8 cellular contexts compared by ENCODE assay signal in genomic region chr7:142880886-142881505, GRCh38. TPM values are rescaled to one million over a fixed set of nuclear protein-coding genes. Genes with fewer than 3 reads are reported as not detected.
A peak's percentile ranks its signal among the peaks of the same experiment; 100 is the strongest.
DNase-seq lines count a peak whose midpoint lies in the region; ATAC-seq and TF ChIP-seq lines count a peak whose summit lies in the region.

No MANE protein-coding gene starts in this region.

- POLR2A ChIA-PET in RWPE1 (lab: Yijun Ruan, JAX; ENCODE audit: low non-redundant PET): no interaction called here

- H3K27me3 ChIP-seq in right lobe of liver (no peaks in the 10 kb centered on the region), tibial nerve (peaks cover 0 to 14% of the 10 kb centered on the region in 2 donors)

- H3K4me1 Mint-ChIP-seq in natural killer cell: no peaks in the 10 kb centered on the region
- no peaks in the 10 kb centered on the region for H3K4me1 Mint-ChIP-seq in natural killer cell treated with Interleukin-12 subunit alpha and Interleukin-12 subunit beta and Interleukin-15 and Interleukin-18, amount 100 ng/mL, for 72 hours (ENCODE audit: low read depth in 2 of 2)

- no peak overlapping the region for H3K27ac ChIP-seq in RWPE1
- no peak overlapping the region for H3K27ac ChIP-seq in right lobe of liver
- H3K27ac ChIP-seq in tibial nerve: no peak overlapping the region

- no peaks in the 10 kb centered on the region for H3K9me3 Mint-ChIP-seq in natural killer cell
- H3K9me3 Mint-ChIP-seq in natural killer cell treated with Interleukin-12 subunit alpha and Interleukin-12 subunit beta and Interleukin-15 and Interleukin-18, amount 100 ng/mL, for 72 hours: no peaks in the 10 kb centered on the region

- CTCF ChIA-PET in RWPE1 (lab: Yijun Ruan, JAX): interaction anchor here (0.5 to 1.0 kb wide), 3 partner anchors 80 to 122 kb away, joined by 3 to 4 read pairs (median 3); no protein-coding TSS in a partner anchor

- H3K27ac Mint-ChIP-seq in natural killer cell: no peak overlapping the region
- no peak overlapping the region for H3K27ac Mint-ChIP-seq in natural killer cell treated with Interleukin-12 subunit alpha and Interleukin-12 subunit beta and Interleukin-15 and Interleukin-18, amount 100 ng/mL, for 72 hours

- peak; percentile 71 for TF ChIP-seq CTCF in natural killer cell (IDR thresholded peaks at IDR 0.05)
- peak; percentile 72 for TF ChIP-seq CTCF in RWPE1 (conservative IDR thresholded peaks at IDR 0.05; ENCODE audit: low read depth)
- peak; percentile 48 to 77 (median 70) for TF ChIP-seq CTCF in right lobe of liver (IDR thresholded peaks at IDR 0.05)
- TF ChIP-seq CTCF in tibial nerve (IDR thresholded peaks at IDR 0.05): peak in 4 of 5 experiments; percentile 25 to 69 (median 47)

- 18% methylated on average over 8 of the region's 8 CpGs for WGBS in right lobe of liver (ENCODE audit: insufficient coverage, low coverage, low lambda C conversion rate, missing lambda C conversion rate)
- WGBS in tibial nerve, 2 donors: 33 to 41% methylated on average over 8 of the region's 8 CpGs

- H3K4me1 ChIP-seq in right lobe of liver (no peaks in the 10 kb centered on the region), tibial nerve (no peaks in the 10 kb centered on the region)

- H3K36me3 Mint-ChIP-seq in natural killer cell: no peaks in the 10 kb centered on the region
- no peaks in the 10 kb centered on the region for H3K36me3 Mint-ChIP-seq in natural killer cell treated with Interleukin-12 subunit alpha and Interleukin-12 subunit beta and Interleukin-15 and Interleukin-18, amount 100 ng/mL, for 72 hours

- intact Hi-C loops in natural killer cell (cut with micrococcal nuclease) (no loop called here), right lobe of liver (cut with DNase I) (no loop called here)

- H3K9me3 ChIP-seq in right lobe of liver: no peaks in the 10 kb centered on the region
- H3K9me3 ChIP-seq in tibial nerve: no peaks in the 10 kb centered on the region

- H3K4me3 Mint-ChIP-seq in natural killer cell: no peak overlapping the region
- H3K4me3 Mint-ChIP-seq in natural killer cell treated with Interleukin-12 subunit alpha and Interleukin-12 subunit beta and Interleukin-15 and Interleukin-18, amount 100 ng/mL, for 72 hours: no peak overlapping the region

- ATAC-seq in natural killer cell (peak; percentile 54 to 82 (median 70)), HG02981 (IDR thresholded peaks at IDR 0.05; ENCODE audit: unreplicated experiment) (peak; percentile 67), right lobe of liver (peak; percentile 54 to 72 (median 66)), GM19467 (IDR thresholded peaks at IDR 0.05; ENCODE audit: unreplicated experiment) (no peak)
- ATAC-seq in natural killer cell treated with Interleukin-12 subunit alpha and Interleukin-12 subunit beta and Interleukin-15 and Interleukin-18, amount 100 ng/mL, for 72 hours: no peak

- TF ChIP-seq POLR2A in right lobe of liver (IDR thresholded peaks at IDR 0.05): no peak
- TF ChIP-seq POLR2A in tibial nerve (IDR thresholded peaks at IDR 0.05): no peak

- H3K27me3 Mint-ChIP-seq in natural killer cell (ENCODE audit: low read depth in 2 of 2): peaks cover 20 to 22% of the 10 kb centered on the region in 2 donors
- H3K27me3 Mint-ChIP-seq in natural killer cell treated with Interleukin-12 subunit alpha and Interleukin-12 subunit beta and Interleukin-15 and Interleukin-18, amount 100 ng/mL, for 72 hours: peaks cover 10 to 28% of the 10 kb centered on the region in 2 donors

- H3K36me3 ChIP-seq in right lobe of liver (no peaks in the 10 kb centered on the region), tibial nerve (no peaks in the 10 kb centered on the region)

- no peak for DNase-seq in natural killer cell
- no peak for DNase-seq in natural killer cell treated with Interleukin-12 subunit alpha and Interleukin-12 subunit beta and Interleukin-15 and Interleukin-18, amount 100 ng/mL, for 72 hours (ENCODE audit: low spot score)
- peak; percentile 21 for DNase-seq in RWPE1 (ENCODE audit: low spot score)
- DNase-seq in astrocyte of the hippocampus (ENCODE audit: low read depth, low spot score): peak; percentile 31
- peak in 2 of 3 donors; percentile 38 to 49 for DNase-seq in right lobe of liver
- no peak for DNase-seq in tibial nerve (ENCODE audit: low spot score in 2 of 2)

- no peak overlapping the region for H3K4me3 ChIP-seq in right lobe of liver
- H3K4me3 ChIP-seq in tibial nerve: no peak overlapping the region

- TF ChIP-seq EP300 in tibial nerve (IDR thresholded peaks at IDR 0.05): no peak

RNA-seq across cellular contexts. Expression of gene TRPV6, which starts 4.5 kb away (rescaled TPM):
- not detected for total RNA-seq in natural killer cell
- not detected for total RNA-seq in natural killer cell treated with Interleukin-12 subunit alpha and Interleukin-12 subunit beta and Interleukin-15 and Interleukin-18, amount 100 ng/mL, for 72 hours
- total RNA-seq in right lobe of liver: 1 to 10 TPM in 2 of 6 experiments, under 1 TPM in 4; 0.06 to 1.5 (median 0.75) TPM
- under 1 TPM in 3 of 4 donors, not detected in 1; under 0.01 to 0.78 (median under 0.01) TPM for total RNA-seq in tibial nerve

RNA-seq across cellular contexts. Expression of gene EPHB6, which starts 26.1 kb away (rescaled TPM):
- total RNA-seq in natural killer cell (1 to 10 TPM; 2.3 to 6.8 (median 6.5) TPM), right lobe of liver (1 to 10 TPM; 1.5 to 6.1 (median 3.2) TPM), tibial nerve (10 to 100 TPM in 3 of 4 donors, 1 to 10 TPM in 1; 6.9 to 84.3 (median 22.1) TPM)
- 1 to 10 TPM in 1 of 2 donors, under 1 TPM in 1; 0.64 to 1.8 TPM for total RNA-seq in natural killer cell treated with Interleukin-12 subunit alpha and Interleukin-12 subunit beta and Interleukin-15 and Interleukin-18, amount 100 ng/mL, for 72 hours

RNA-seq across cellular contexts. Expression of gene TRPV5, which starts 52.5 kb away (rescaled TPM):
- total RNA-seq in natural killer cell: not detected
- total RNA-seq in natural killer cell treated with Interleukin-12 subunit alpha and Interleukin-12 subunit beta and Interleukin-15 and Interleukin-18, amount 100 ng/mL, for 72 hours: not detected
- total RNA-seq in right lobe of liver: not detected
- under 1 TPM in 2 of 4 donors, not detected in 2; 0.20 to 0.21 TPM for total RNA-seq in tibial nerve

RNA-seq across cellular contexts. Expression of gene LLCFC1, which starts 58.3 kb away (rescaled TPM):
- not detected for total RNA-seq in natural killer cell
- total RNA-seq in natural killer cell treated with Interleukin-12 subunit alpha and Interleukin-12 subunit beta and Interleukin-15 and Interleukin-18, amount 100 ng/mL, for 72 hours: not detected
- total RNA-seq in right lobe of liver: not detected
- total RNA-seq in tibial nerve: not detected

Comparison
In these comparisons a context has a peak if more than half of its experiments do, and no peak if none do; other contexts are left out.
1. ATAC-seq: peak in natural killer cell (3 of 3), HG02981 (single experiment) and right lobe of liver (4 of 4); none in natural killer cell treated with Interleukin-12 subunit alpha and Interleukin-12 subunit beta and Interleukin-15 and Interleukin-18, amount 100 ng/mL, for 72 hours (0 of 2) and GM19467 (single experiment).
2. DNase-seq: peak in RWPE1 (single experiment), astrocyte of the hippocampus (single experiment) and right lobe of liver (2 of 3); none in natural killer cell (single experiment), natural killer cell treated with Interleukin-12 subunit alpha and Interleukin-12 subunit beta and Interleukin-15 and Interleukin-18, amount 100 ng/mL, for 72 hours (single experiment) and tibial nerve (0 of 2).
3. Peak in every context shown above with its lines, with median percentiles within 50 percentile points of each other: CTCF ChIP-seq.